Comparison of ENCODE assay signal across 1 cellular context in the genomic region with DNA sequence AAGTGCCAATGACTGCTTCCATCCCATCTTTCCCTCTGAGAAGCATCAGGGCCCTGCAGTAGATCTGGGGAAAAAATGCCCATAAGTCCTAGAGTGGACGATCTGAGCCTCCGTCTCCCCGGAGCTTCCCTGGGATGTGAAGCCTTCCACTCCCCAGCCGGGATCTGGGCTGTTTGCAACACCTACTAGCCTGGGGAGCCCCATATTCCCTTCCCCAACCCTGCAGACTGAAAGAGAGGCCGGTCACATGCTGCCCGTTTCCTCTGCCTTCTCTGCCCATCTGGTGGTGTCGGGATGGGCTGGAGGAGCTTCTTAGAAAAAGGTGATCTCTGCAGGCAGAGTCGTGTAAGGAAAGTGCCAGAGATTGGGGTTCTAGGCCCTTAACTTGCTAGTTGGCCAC.
A peak's percentile ranks its signal among the peaks of the same experiment; 100 is the strongest.
TF ChIP-seq lines count a peak whose summit lies in the region.

No MANE protein-coding gene starts in this region.

TF ChIP-seq in H1, 55 proteins besides CTCF, POLR2A, EP300 and RAD21:
- TF ChIP-seq ASH2L (IDR thresholded peaks at IDR 0.05; ENCODE audit: low read length) (peak; percentile 15), TAF1 (IDR thresholded peaks at IDR 0.05; ENCODE audit: low read depth, low read length) (0 out of 2 replicates have a peak, but pooled peaks have one; percentile 21), TCF12 (IDR thresholded peaks at IDR 0.05; ENCODE audit: low read depth, low read length) (no peak)
